ENCODE assay signal across 1 cellular context in genomic region chr13:66926851-66927524, GRCh38.
TF ChIP-seq lines count a peak whose summit lies in the region.

No MANE protein-coding gene starts in this region.

TF ChIP-seq in IMR-90, 13 proteins besides CTCF, POLR2A, EP300 and RAD21 (continued from another document):
- TF ChIP-seq ELK1 (IDR thresholded peaks at IDR 0.05; ENCODE audit: borderline replicate concordance, low read depth, low read length) (no peak), MAFK (IDR thresholded peaks at IDR 0.05; ENCODE audit: low read depth, low read length) (no peak), MAZ (IDR thresholded peaks at IDR 0.05; ENCODE audit: borderline replicate concordance, low read depth, low read length) (no peak)
